1 cellular context compared by ENCODE assay signal in genomic region chr6:37279366-37280134, GRCh38.
TF ChIP-seq lines count a peak whose summit lies in the region.

No MANE protein-coding gene starts in this region.

TF ChIP-seq in HEK293, 187 proteins besides CTCF, POLR2A, EP300 and RAD21 (continued from another document):
- TF ChIP-seq ZNF777 (tag by site-specific recombination; IDR thresholded peaks at IDR 0.05; ENCODE audit: borderline replicate concordance) (no peak), ZNF670 (tag by site-specific recombination; IDR thresholded peaks at IDR 0.05; ENCODE audit: low read depth) (no peak), ZNF10 (tag by site-specific recombination; IDR thresholded peaks at IDR 0.05) (no peak), ZNF791 (tag by site-specific recombination; IDR thresholded peaks at IDR 0.05) (no peak)
